Comparison of ENCODE assay signal across 1 cellular context in the genomic region with DNA sequence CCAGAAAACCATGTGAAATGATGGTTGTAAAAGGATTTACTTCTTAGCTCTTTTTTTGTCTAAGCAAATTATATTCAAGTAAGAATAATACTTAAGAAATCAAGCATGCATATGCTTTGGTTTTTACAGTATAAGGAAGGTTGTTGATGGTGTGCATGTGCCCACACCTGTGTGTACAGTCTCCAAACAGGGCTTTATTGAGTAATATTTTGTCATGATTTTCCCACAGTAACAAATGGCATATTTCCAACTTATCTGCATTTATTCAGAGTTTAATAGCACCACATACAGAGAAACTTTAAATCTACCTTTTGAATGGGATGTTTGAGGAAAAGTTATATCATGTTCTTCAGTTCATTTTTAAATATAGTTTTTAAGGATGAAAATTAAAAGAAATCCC.
TF ChIP-seq lines count a peak whose summit lies in the region.

No MANE protein-coding gene starts in this region.

TF ChIP-seq in A549, 52 proteins besides CTCF, POLR2A, EP300 and RAD21:
- TF ChIP-seq, protein P1, sequence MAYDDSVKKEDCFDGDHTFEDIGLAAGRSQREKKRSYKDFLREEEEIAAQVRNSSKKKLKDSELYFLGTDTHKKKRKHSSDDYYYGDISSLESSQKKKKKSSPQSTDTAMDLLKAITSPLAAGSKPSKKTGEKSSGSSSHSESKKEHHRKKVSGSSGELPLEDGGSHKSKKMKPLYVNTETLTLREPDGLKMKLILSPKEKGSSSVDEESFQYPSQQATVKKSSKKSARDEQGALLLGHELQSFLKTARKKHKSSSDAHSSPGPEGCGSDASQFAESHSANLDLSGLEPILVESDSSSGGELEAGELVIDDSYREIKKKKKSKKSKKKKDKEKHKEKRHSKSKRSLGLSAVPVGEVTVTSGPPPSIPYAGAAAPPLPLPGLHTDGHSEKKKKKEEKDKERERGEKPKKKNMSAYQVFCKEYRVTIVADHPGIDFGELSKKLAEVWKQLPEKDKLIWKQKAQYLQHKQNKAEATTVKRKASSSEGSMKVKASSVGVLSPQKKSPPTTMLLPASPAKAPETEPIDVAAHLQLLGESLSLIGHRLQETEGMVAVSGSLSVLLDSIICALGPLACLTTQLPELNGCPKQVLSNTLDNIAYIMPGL (CRISPR knock-in tag; IDR thresholded peaks at IDR 0.05; ENCODE audit: borderline replicate concordance): no peak
- TF ChIP-seq RCOR1 (IDR thresholded peaks at IDR 0.05; ENCODE audit: low read depth, low read length) (no peak), ZSCAN20 (CRISPR knock-in tag; IDR thresholded peaks at IDR 0.05) (no peak)
